Comparison of ENCODE assay signal across 23 cellular contexts in genomic region chr3:155983834-155984474, GRCh38.
A peak's percentile ranks its signal among the peaks of the same experiment; 100 is the strongest.
DNase-seq lines count a peak whose midpoint lies in the region; ATAC-seq and TF ChIP-seq lines count a peak whose summit lies in the region.
"Had no signal": no experiment of that assay in that cellular context is flagged by ENCODE, and none has a peak within 500 bp of the region (broad histone marks: within the 10 kb centered on the region; RNA-seq: fewer than 3 reads in every experiment).

No MANE protein-coding gene starts in this region.

- no peak overlapping the region for H2BK12ac ChIP-seq in neuronal stem cell (ENCODE audit: low read length)

- no peak for ATAC-seq in Right ventricle myocardium superior (ENCODE audit: poor library complexity)
- ATAC-seq in PC-3, result peak; percentile 31; the same call in 1 of the 2 replicates
- ATAC-seq in left lobe of liver, result no peak
- ATAC-seq: A549; right cardiac atrium; stimulated activated effector memory CD8-positive, alpha-beta T cell treated with anti-CD3 and anti-CD28 coated beads, Interleukin-12 subunit alpha, Interleukin-12 subunit beta, amount 100 ng/mL, for 72 hours had no signal

- H2AK5ac ChIP-seq in neuronal stem cell (ENCODE audit: low read depth, low read length), result no peak overlapping the region

- no peak overlapping the region for H3K23ac ChIP-seq in neuronal stem cell (ENCODE audit: low read depth, low read length, poor library complexity)

- TF ChIP-seq CTCF in cardiac muscle cell (IDR thresholded peaks at IDR 0.05; ENCODE audit: low read depth, low read length), result no peak
- TF ChIP-seq CTCF in PC-3 (conservative IDR thresholded peaks at IDR 0.05; ENCODE audit: low read depth, low read length), result peak; percentile 34; the same call in 1 of the 2 replicates
- peak; percentile 57 for TF ChIP-seq CTCF in endodermal cell (conservative IDR thresholded peaks at IDR 0.05)
- peak; percentile 40 for TF ChIP-seq CTCF in retinal pigment epithelial cell (conservative IDR thresholded peaks at IDR 0.05; ENCODE audit: low read depth, low read length)

- H3K27ac ChIP-seq in cardiac muscle cell (no peak overlapping the region), PC-3 (ENCODE audit: low read length) (no peak overlapping the region), endodermal cell (ENCODE audit: low read depth, low read length) (no peak overlapping the region), neuronal stem cell (replicated peaks; ENCODE audit: low read length) (no peak overlapping the region)
- H3K27ac ChIP-seq: A549, left ventricle myocardium inferior had no signal

- intact Hi-C loops in Right ventricle myocardium superior (cut with DNase I) (no loop called here), PC-3 (cut with micrococcal nuclease) (no loop called here)

- H3K27me3 ChIP-seq in cardiac muscle cell (no peaks in the 10 kb centered on the region), PC-3 (ENCODE audit: low read length) (no peaks in the 10 kb centered on the region), endodermal cell (ENCODE audit: control insufficient read depth, insufficient read depth, low read length, poor library complexity, severe bottlenecking) (peaks cover 59% of the 10 kb centered on the region), neuronal stem cell (ENCODE audit: control insufficient read depth in 3 of 3, insufficient read depth in 3 of 3, low read depth in 1 of 3, low read length in 3 of 3) (no peaks in the 10 kb centered on the region)

- H3K4me2 ChIP-seq in PC-3 (ENCODE audit: low read length) (no peak overlapping the region), neuronal stem cell (ENCODE audit: insufficient read depth, low read length, poor library complexity, severe bottlenecking) (no peak overlapping the region)
- H3K4me2 ChIP-seq: A549 had no signal

- BruUV-seq in PC-3 (replicated peaks; lab: Mats Ljungman, UMichigan), result no TSS peak

- H3K27ac Mint-ChIP-seq in endodermal cell, result no peak overlapping the region
- H3K27ac Mint-ChIP-seq: CD14-positive monocyte; stimulated activated effector memory CD8-positive, alpha-beta T cell treated with anti-CD3 and anti-CD28 coated beads, Interleukin-12 subunit alpha, Interleukin-12 subunit beta, amount 100 ng/mL, for 72 hours had no signal

- H3K36me3 ChIP-seq in cardiac muscle cell (no peaks in the 10 kb centered on the region), PC-3 (ENCODE audit: low read depth, low read length) (no peaks in the 10 kb centered on the region), endodermal cell (ENCODE audit: control insufficient read depth, insufficient read depth, low read length) (no peaks in the 10 kb centered on the region), neuronal stem cell (replicated peaks in 1 of 2; ENCODE audit: control insufficient read depth in 2 of 2, insufficient read depth in 2 of 2, low read length in 2 of 2) (no peaks in the 10 kb centered on the region)
- H3K36me3 ChIP-seq: left ventricle myocardium inferior had no signal

- H3K9me2 ChIP-seq in PC-3 (replicated peaks; ENCODE audit: low read length), result no peaks in the 10 kb centered on the region

- WGBS in endodermal cell (ENCODE audit: insufficient coverage in 1 of 2, insufficient read length in 1 of 2), 2 experiments, result 71 to 86% methylated on average over 1 of the region's 1 CpG
- no CpG with 5 or more reads among the region's 1 CpG for WGBS in neuronal stem cell (ENCODE audit: extremely low coverage in 2 of 2, insufficient read length in 2 of 2, insufficient replicate concordance in 1 of 2), 2 donors

- H3K4ac ChIP-seq in neuronal stem cell (ENCODE audit: low read length), result no peak overlapping the region

- H3K79me1 ChIP-seq in neuronal stem cell (ENCODE audit: low read depth, low read length), result no peaks in the 10 kb centered on the region

- no peaks in the 10 kb centered on the region for H3K79me2 ChIP-seq in PC-3 (ENCODE audit: low read length)

- H3K4me1 ChIP-seq in cardiac muscle cell (ENCODE audit: low read depth), result no peaks in the 10 kb centered on the region
- no peaks in the 10 kb centered on the region for H3K4me1 ChIP-seq in PC-3 (ENCODE audit: insufficient read depth, low read length)
- H3K4me1 ChIP-seq in endodermal cell (ENCODE audit: control insufficient read depth, insufficient read depth, low read length), result peaks cover 5% of the 10 kb centered on the region
- peaks cover 3 to 5% of the 10 kb centered on the region in 2 donors for H3K4me1 ChIP-seq in neuronal stem cell (ENCODE audit: control insufficient read depth in 2 of 2, insufficient read depth in 1 of 2, low read depth in 1 of 2, low read length in 2 of 2)
- H3K4me1 ChIP-seq: A549, left ventricle myocardium inferior had no signal

- DNase-seq in cardiac muscle cell (ENCODE audit: low read depth in 1 of 2, low spot score in 1 of 2) (peak; percentile 13 to 31), Right ventricle myocardium superior (no peak), PC-3 (peak; percentile 10), endodermal cell (no peak), retinal pigment epithelial cell (ENCODE audit: low read depth) (no peak), neuronal stem cell (ENCODE audit: low spot score) (no peak), left lobe of liver (ENCODE audit: low spot score) (no peak), SHP77 treated with DMSO at 0.1 percent for 48 hours (lab: John Stamatoyannopoulos, UW) (no peak)
- DNase-seq: activated CD4-positive, alpha-beta T cell treated with anti-CD3 and anti-CD28 coated beads, Interleukin-2, amount 50 U/mL, for 1 hour; activated CD8-positive, alpha-beta memory T cell treated with anti-CD3 and anti-CD28 coated beads, Interleukin-2, amount 50 U/mL, for 48 hours; activated effector memory CD4-positive, alpha-beta T cell treated with anti-CD3 and anti-CD28 coated beads, Interleukin-2, amount 50 U/mL, for 16 hours; DMS79; glutamatergic neuron; HCEC 1CT; left ventricle myocardium inferior; NCI-H1105 treated with DMSO at 0.1 percent for 48 hours; NCI-H774; nucleus accumbens; right cardiac atrium; stimulated activated CD4-positive, alpha-beta T cell treated with anti-CD3 and anti-CD28 coated beads, Interleukin-15, amount 100 ng/mL, for 24 hours had no signal

- no peaks in the 10 kb centered on the region for H3K9me3 ChIP-seq in cardiac muscle cell (ENCODE audit: low read depth)
- H3K9me3 ChIP-seq in PC-3 (ENCODE audit: low read length), result no peaks in the 10 kb centered on the region
- H3K9me3 ChIP-seq in endodermal cell (ENCODE audit: control insufficient read depth, low read length), result peaks cover 4% of the 10 kb centered on the region
- H3K9me3 ChIP-seq in neuronal stem cell (replicated peaks in 1 of 2; ENCODE audit: control insufficient read depth in 2 of 2, insufficient read depth in 1 of 2, low read depth in 1 of 2, low read length in 2 of 2), result no peaks in the 10 kb centered on the region
- H3K9me3 ChIP-seq: A549, left ventricle myocardium inferior had no signal

- H3K9ac ChIP-seq in PC-3 (ENCODE audit: low read length), result no peak overlapping the region
- no peak overlapping the region for H3K9ac ChIP-seq in endodermal cell (ENCODE audit: extremely low read depth, low read length, poor library complexity, severe bottlenecking)
- no peak overlapping the region for H3K9ac ChIP-seq in neuronal stem cell (ENCODE audit: low read depth, low read length, poor library complexity)

- no peak overlapping the region for H3K4me3 ChIP-seq in cardiac muscle cell
- no peak overlapping the region for H3K4me3 ChIP-seq in PC-3 (ENCODE audit: low read length)
- no peak overlapping the region for H3K4me3 ChIP-seq in endodermal cell (ENCODE audit: low read length)
- H3K4me3 ChIP-seq in retinal pigment epithelial cell (ENCODE audit: low read length), result no peak overlapping the region
- no peak overlapping the region for H3K4me3 ChIP-seq in neuronal stem cell (ENCODE audit: low read length in 2 of 2)
- H3K4me3 ChIP-seq: A549, left ventricle myocardium inferior had no signal

- no peak overlapping the region for H3K18ac ChIP-seq in neuronal stem cell (ENCODE audit: low read length)

- no peaks in the 10 kb centered on the region for H3K36me3 Mint-ChIP-seq in endodermal cell (ENCODE audit: low read depth)
- H3K36me3 Mint-ChIP-seq: CD14-positive monocyte; stimulated activated effector memory CD8-positive, alpha-beta T cell treated with anti-CD3 and anti-CD28 coated beads, Interleukin-12 subunit alpha, Interleukin-12 subunit beta, amount 100 ng/mL, for 72 hours had no signal

- H2BK120ac ChIP-seq in neuronal stem cell (ENCODE audit: low read depth, low read length), result no peak overlapping the region

- no peaks in the 10 kb centered on the region for H4K20me1 ChIP-seq in PC-3 (ENCODE audit: low read length)

- no peak overlapping the region for H3K4me3 Mint-ChIP-seq in endodermal cell
- H3K4me3 Mint-ChIP-seq: CD14-positive monocyte; stimulated activated effector memory CD8-positive, alpha-beta T cell treated with anti-CD3 and anti-CD28 coated beads, Interleukin-12 subunit alpha, Interleukin-12 subunit beta, amount 100 ng/mL, for 72 hours had no signal

- H2AFZ ChIP-seq in PC-3 (ENCODE audit: low read length) (no peak overlapping the region), neuronal stem cell (ENCODE audit: low read length) (no peak overlapping the region)

- no peaks in the 10 kb centered on the region for H3F3A ChIP-seq in PC-3 (ENCODE audit: low read length, unreplicated experiment)

- H2BK15ac ChIP-seq in neuronal stem cell (ENCODE audit: low read length), result no peak overlapping the region

- H4K91ac ChIP-seq in neuronal stem cell (ENCODE audit: low read depth, low read length, poor library complexity), result no peak overlapping the region

- peaks cover 34% of the 10 kb centered on the region for H3K27me3 Mint-ChIP-seq in endodermal cell (ENCODE audit: insufficient read depth)

- CTCF ChIA-PET in PC-3 (lab: Charles Lee), result interaction anchor here (1.1 kb wide), 1 partner anchor 177 kb away, joined by 3 read pairs; no protein-coding TSS in a partner anchor

- POLR2A ChIA-PET in PC-3 (lab: Charles Lee; ENCODE audit: unreplicated experiment), result no interaction called here

- no peak overlapping the region for H2BK5ac ChIP-seq in neuronal stem cell (ENCODE audit: low read length)

- H3K14ac ChIP-seq in neuronal stem cell (ENCODE audit: low read length), result no peak overlapping the region

- no peak overlapping the region for H4K8ac ChIP-seq in neuronal stem cell (ENCODE audit: low read depth, low read length)

- peaks cover 30% of the 10 kb centered on the region for H3K4me1 Mint-ChIP-seq in endodermal cell
- H3K4me1 Mint-ChIP-seq: CD14-positive monocyte; stimulated activated effector memory CD8-positive, alpha-beta T cell treated with anti-CD3 and anti-CD28 coated beads, Interleukin-12 subunit alpha, Interleukin-12 subunit beta, amount 100 ng/mL, for 72 hours had no signal

- peaks cover 2% of the 10 kb centered on the region for H3K9me3 Mint-ChIP-seq in endodermal cell
- H3K9me3 Mint-ChIP-seq: CD14-positive monocyte; stimulated activated effector memory CD8-positive, alpha-beta T cell treated with anti-CD3 and anti-CD28 coated beads, Interleukin-12 subunit alpha, Interleukin-12 subunit beta, amount 100 ng/mL, for 72 hours had no signal

Comparison
In these comparisons a context has a peak if more than half of its experiments do, and no peak if none do; other contexts are left out.
1. DNase-seq: peak in cardiac muscle cell (2 of 2) and PC-3 (single experiment); none in Right ventricle myocardium superior (single experiment), endodermal cell (single experiment), retinal pigment epithelial cell (single experiment), neuronal stem cell (single experiment), left lobe of liver (single experiment) and SHP77 treated with DMSO at 0.1 percent for 48 hours (single experiment).